ENCODE assay signal across 17 cellular contexts in genomic region chr12:111361717-111362576, GRCh38. TPM values are rescaled to one million over a fixed set of nuclear protein-coding genes. Genes with fewer than 3 reads are reported as not detected.
DNase-seq lines count a peak whose midpoint lies in the region; ATAC-seq and TF ChIP-seq lines count a peak whose summit lies in the region.
"Had no signal": no experiment of that assay in that cellular context is flagged by ENCODE, and none has a peak within 500 bp of the region (broad histone marks: within the 10 kb centered on the region; RNA-seq: fewer than 3 reads in every experiment).

No MANE protein-coding gene starts in this region.

- H3K27ac ChIP-seq in Panc1 (ENCODE audit: low read length): no peak overlapping the region
- peak overlapping the region; percentile 17 to 85 (median 71) for H3K27ac ChIP-seq in heart left ventricle
- H3K27ac ChIP-seq in thyroid gland: peak overlapping the region in 2 of 3 donors; percentile 43 to 56
- no peak overlapping the region for H3K27ac ChIP-seq in esophagus muscularis mucosa (replicated peaks in 1 of 4)
- H3K27ac ChIP-seq: vagina had no signal

- no peak for DNase-seq in Panc1 (ENCODE audit: low read depth, low spot score)
- DNase-seq in heart left ventricle: peak in 4 of 5 donors; percentile 37 to 60 (median 46)
- no peak for DNase-seq in naive B cell
- peak; percentile 80 to 81 for DNase-seq in thyroid gland
- DNase-seq in esophagus muscularis mucosa (ENCODE audit: extremely low spot score): no peak
- no peak for DNase-seq in foreskin melanocyte
- DNase-seq: activated CD8-positive, alpha-beta memory T cell treated with anti-CD3 and anti-CD28 coated beads, Interleukin-2, amount 50 U/mL, for 4 hours; activated naive CD4-positive, alpha-beta T cell treated with anti-CD3 and anti-CD28 coated beads, Interleukin-2, amount 50 U/mL, for 16 hours; C1 segment of cervical spinal cord; NCI-H2029 treated with DMSO at 0.1 percent for 48 hours; NCI-H526; retina; stimulated activated CD4-positive, alpha-beta T cell treated with anti-CD3 and anti-CD28 coated beads, Interleukin-2, amount 100 ng/mL, for 48 hours had no signal

- no TSS peak for BruUV-seq in Panc1 (replicated peaks; lab: Mats Ljungman, UMichigan)

- H3K27me3 ChIP-seq in Panc1 (ENCODE audit: control insufficient read depth, insufficient read depth, low read length) (no peaks in the 10 kb centered on the region), heart left ventricle (no peaks in the 10 kb centered on the region), thyroid gland (no peaks in the 10 kb centered on the region), esophagus muscularis mucosa (peaks cover 0 to 15% (median 0%) of the 10 kb centered on the region in 4 donors)
- H3K27me3 ChIP-seq: vagina had no signal

- no peaks in the 10 kb centered on the region for H3K27me3 Mint-ChIP-seq in naive B cell

- H3K27ac Mint-ChIP-seq in naive B cell: peak overlapping the region in 5 of 6 donors; percentile 91 to 98 (median 97)
- H3K27ac Mint-ChIP-seq: T-helper 1 cell treated with Interleukin-12 subunit alpha and Interleukin-12 subunit beta and Interleukin-4 antibody, amounts not matched to agents 30 μg/mL and 1 μg/mL, for 36 hours had no signal

- no peaks in the 10 kb centered on the region for H3K9me3 ChIP-seq in Panc1 (ENCODE audit: control insufficient read depth, insufficient read depth, low read depth, low read length)
- no peaks in the 10 kb centered on the region for H3K9me3 ChIP-seq in heart left ventricle
- H3K9me3 ChIP-seq in thyroid gland: no peaks in the 10 kb centered on the region
- H3K9me3 ChIP-seq in esophagus muscularis mucosa: no peaks in the 10 kb centered on the region
- H3K9me3 ChIP-seq: vagina had no signal

- H3K4me3 Mint-ChIP-seq in naive B cell: peak overlapping the region in 7 of 8 donors; percentile 79 to 90 (median 90)
- H3K4me3 Mint-ChIP-seq: T-helper 1 cell treated with Interleukin-12 subunit alpha and Interleukin-12 subunit beta and Interleukin-4 antibody, amounts not matched to agents 30 μg/mL and 1 μg/mL, for 36 hours had no signal

- peaks cover 52 to 59% (median 57%) of the 10 kb centered on the region in 3 donors for H3K4me1 Mint-ChIP-seq in naive B cell

- H3K36me3 ChIP-seq in Panc1 (ENCODE audit: control insufficient read depth, insufficient read depth, low read length) (no peaks in the 10 kb centered on the region), heart left ventricle (peaks cover 0 to 22% (median 13%) of the 10 kb centered on the region in 9 donors), thyroid gland (peaks cover 0 to 6% of the 10 kb centered on the region in 2 donors), esophagus muscularis mucosa (peaks cover 0 to 45% (median 34%) of the 10 kb centered on the region in 4 donors)

- TF ChIP-seq POLR2A in heart left ventricle (IDR thresholded peaks at IDR 0.05): no peak
- TF ChIP-seq POLR2A in thyroid gland (IDR thresholded peaks at IDR 0.05): no peak
- TF ChIP-seq POLR2A in esophagus muscularis mucosa (IDR thresholded peaks at IDR 0.05; ENCODE audit: low read depth): no peak

- in situ Hi-C loops in Panc1 (cut with HindIII; ENCODE audit: low pct_unique_long_range_greater_than_20kb, low sequenced_read_pairs): no loop called here

- ATAC-seq in Panc1 (peak; percentile 46), heart left ventricle (peak; percentile 9 to 50 (median 37)), naive B cell (ENCODE audit: low read depth in 2 of 2) (no peak), SK-N-SH treated with all-trans-retinoic acid at 6 μM for 48 hours (no peak)
- ATAC-seq: activated CD4-positive, CD25-positive, alpha-beta regulatory T cell treated with anti-CD3 and anti-CD28 coated beads, Interleukin-2, amount 50 U/mL, for 24 hours had no signal

- intact Hi-C loops in Panc1 (cut with micrococcal nuclease; ENCODE audit: unreplicated experiment) (no loop called here), heart left ventricle (cut with DNase I) (no loop called here), thyroid gland (cut with DNase I) (no loop called here), esophagus muscularis mucosa (cut with DNase I) (no loop called here)

- H3K4me1 ChIP-seq in Panc1 (ENCODE audit: control insufficient read depth, insufficient read depth, low read length) (peaks cover 4% of the 10 kb centered on the region), heart left ventricle (peaks cover 11 to 49% (median 27%) of the 10 kb centered on the region in 12 donors), thyroid gland (peaks cover 0 to 5% of the 10 kb centered on the region in 2 donors), esophagus muscularis mucosa (peaks cover under 1 to 29% (median 12%) of the 10 kb centered on the region in 4 donors)

- H3K4me3 ChIP-seq in Panc1 (ENCODE audit: low read depth in 2 of 2, low read length in 2 of 2) (no peak overlapping the region), heart left ventricle (no peak overlapping the region), thyroid gland (replicated peaks in 1 of 3) (no peak overlapping the region), esophagus muscularis mucosa (no peak overlapping the region)
- H3K4me3 ChIP-seq: vagina had no signal

- peaks cover 0 to 14% of the 10 kb centered on the region in 2 donors for H3K36me3 Mint-ChIP-seq in naive B cell

- POLR2A ChIA-PET in Panc1 (lab: Charles Lee): interaction anchor here (0.6 kb wide), 1 partner anchor 610 kb away, joined by 6 read pairs; no protein-coding TSS in a partner anchor

- CTCF ChIA-PET in Panc1 (lab: Charles Lee): interaction anchor here (0.6 kb wide), 1 partner anchor 36 kb away, joined by 7 read pairs; no protein-coding TSS in a partner anchor

- H3K9me3 Mint-ChIP-seq in naive B cell: no peaks in the 10 kb centered on the region
- H3K9me3 Mint-ChIP-seq: T-helper 1 cell treated with Interleukin-12 subunit alpha and Interleukin-12 subunit beta and Interleukin-4 antibody, amounts not matched to agents 30 μg/mL and 1 μg/mL, for 36 hours had no signal

- TF ChIP-seq EP300 in esophagus muscularis mucosa (IDR thresholded peaks at IDR 0.05): no peak

- 27 to 39% (median 28%) methylated on average over 10 to 18 of the region's 18 CpGs for WGBS in heart left ventricle, 4 donors
- WGBS in thyroid gland, 2 donors: 39 to 49% methylated on average over 5 to 13 of the region's 18 CpGs
- WGBS in esophagus muscularis mucosa: 65% methylated on average over 7 of the region's 18 CpGs

- TF ChIP-seq CTCF in Panc1 (IDR thresholded peaks at IDR 0.05) (no peak), heart left ventricle (IDR thresholded peaks at IDR 0.05) (no peak), thyroid gland (IDR thresholded peaks at IDR 0.05) (no peak), esophagus muscularis mucosa (IDR thresholded peaks at IDR 0.05) (no peak)

TF ChIP-seq in SK-N-SH treated with all-trans-retinoic acid at 6 μM for 48 hours, 23 proteins besides CTCF, POLR2A, EP300 and RAD21 (continues in another document):
- TF ChIP-seq CREB5 (CRISPR knock-in tag; IDR thresholded peaks at IDR 0.05; ENCODE audit: low read depth) (no peak), SNAI2 (CRISPR knock-in tag; IDR thresholded peaks at IDR 0.05) (no peak), ZFP3 (CRISPR knock-in tag; IDR thresholded peaks at IDR 0.05) (no peak), TCF4 (CRISPR knock-in tag; IDR thresholded peaks at IDR 0.05; ENCODE audit: borderline replicate concordance) (no peak), ZFP30 (CRISPR knock-in tag; IDR thresholded peaks at IDR 0.05) (no peak), ZNF70 (CRISPR knock-in tag; IDR thresholded peaks at IDR 0.05) (no peak), RARB (CRISPR knock-in tag; IDR thresholded peaks at IDR 0.05) (no peak), GLIS3 (CRISPR knock-in tag; IDR thresholded peaks at IDR 0.05) (no peak), TOX (CRISPR knock-in tag; IDR thresholded peaks at IDR 0.05; ENCODE audit: borderline replicate concordance) (no peak), ESRRG (CRISPR knock-in tag; IDR thresholded peaks at IDR 0.05) (no peak)
- TF ChIP-seq, protein P1, sequence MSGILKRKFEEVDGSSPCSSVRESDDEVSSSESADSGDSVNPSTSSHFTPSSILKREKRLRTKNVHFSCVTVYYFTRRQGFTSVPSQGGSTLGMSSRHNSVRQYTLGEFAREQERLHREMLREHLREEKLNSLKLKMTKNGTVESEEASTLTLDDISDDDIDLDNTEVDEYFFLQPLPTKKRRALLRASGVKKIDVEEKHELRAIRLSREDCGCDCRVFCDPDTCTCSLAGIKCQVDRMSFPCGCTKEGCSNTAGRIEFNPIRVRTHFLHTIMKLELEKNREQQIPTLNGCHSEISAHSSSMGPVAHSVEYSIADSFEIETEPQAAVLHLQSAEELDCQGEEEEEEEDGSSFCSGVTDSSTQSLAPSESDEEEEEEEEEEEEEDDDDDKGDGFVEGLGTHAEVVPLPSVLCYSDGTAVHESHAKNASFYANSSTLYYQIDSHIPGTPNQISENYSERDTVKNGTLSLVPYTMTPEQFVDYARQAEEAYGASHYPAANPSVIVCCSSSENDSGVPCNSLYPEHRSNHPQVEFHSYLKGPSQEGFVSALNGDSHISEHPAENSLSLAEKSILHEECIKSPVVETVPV (CRISPR knock-in tag; IDR thresholded peaks at IDR 0.05): no peak

RNA-seq across cellular contexts. Expression of gene PHETA1, which starts 6.9 kb away (rescaled TPM):
- total RNA-seq in Panc1 (2021; ENCODE audit: unreplicated experiment) (16.3 TPM), heart left ventricle (10 to 100 TPM; 12.8 to 48.7 (median 23.7) TPM), thyroid gland (10 to 100 TPM in 2 of 4 donors, 1 to 10 TPM in 2; 8.1 to 23.5 (median 15.3) TPM), esophagus muscularis mucosa (10 to 100 TPM in 1 of 4 donors, 1 to 10 TPM in 3; 5.8 to 15.6 (median 9.5) TPM)
- polyA plus RNA-seq in Panc1 (2012; ENCODE audit: insufficient read length): 15.3 TPM
- polyA plus RNA-seq in heart left ventricle (10 to 100 TPM; 29.5 to 35.1 TPM), naive B cell (ENCODE audit: low read depth in 6 of 6) (10 to 100 TPM in 1 of 6 donors, 1 to 10 TPM in 5; 5.3 to 14.7 (median 7.7) TPM)

RNA-seq across cellular contexts. Expression of gene SH2B3, which starts 43.8 kb away (rescaled TPM):
- 39.6 TPM for total RNA-seq in Panc1 (2021; ENCODE audit: unreplicated experiment)
- polyA plus RNA-seq in Panc1 (2012; ENCODE audit: insufficient read length): 25.5 TPM
- 10 to 100 TPM; 35.8 to 76.7 (median 40.3) TPM for total RNA-seq in heart left ventricle
- polyA plus RNA-seq in heart left ventricle: 10 to 100 TPM; 11.3 to 16.8 TPM
- polyA plus RNA-seq in naive B cell (ENCODE audit: low read depth in 6 of 6): 10 to 100 TPM in 1 of 6 donors, 1 to 10 TPM in 5; 3.6 to 10.4 (median 4.5) TPM
- total RNA-seq in thyroid gland: 10 to 100 TPM; 14.1 to 36.5 (median 25.6) TPM
- 10 to 100 TPM; 24.9 to 49.4 (median 41.8) TPM for total RNA-seq in esophagus muscularis mucosa

Comparison
In these comparisons a context has a peak if more than half of its experiments do, and no peak if none do; other contexts are left out.
1. ATAC-seq: peak in Panc1 (single experiment) and heart left ventricle (4 of 4); none in naive B cell (0 of 2) and SK-N-SH treated with all-trans-retinoic acid at 6 μM for 48 hours (single experiment).
2. DNase-seq: peak in heart left ventricle (4 of 5) and thyroid gland (2 of 2); none in Panc1 (single experiment), naive B cell (single experiment), esophagus muscularis mucosa (single experiment) and foreskin melanocyte (single experiment).
3. H3K27ac ChIP-seq: peak in heart left ventricle (12 of 12) and thyroid gland (2 of 3); none in Panc1 (single experiment) and esophagus muscularis mucosa (0 of 4).